ENCODE assay signal across 21 cellular contexts in genomic region chrX:13492286-13492685, GRCh38.
"Had no signal": no experiment of that assay in that cellular context is flagged by ENCODE, and none has a peak within 500 bp of the region (broad histone marks: within the 10 kb centered on the region; RNA-seq: fewer than 3 reads in every experiment).

No MANE protein-coding gene starts in this region.

- H3K27me3 ChIP-seq: sigmoid colon, transverse colon had no signal

- H3K9me3 ChIP-seq: heart left ventricle, sigmoid colon, stomach, thoracic aorta, transverse colon had no signal

- H3K36me3 ChIP-seq: heart left ventricle, sigmoid colon, stomach, thoracic aorta, transverse colon had no signal

- FAIRE-seq: islet of Langerhans had no signal

- H3K27ac ChIP-seq: dorsolateral prefrontal cortex, heart left ventricle, sigmoid colon, skin epidermis, stomach, thoracic aorta had no signal

- ATAC-seq: heart left ventricle; left lobe of liver; naive thymus-derived CD8-positive, alpha-beta T cell had no signal

- DNase-seq: cortex of kidney; dorsolateral prefrontal cortex; effector CD8-positive, alpha-beta T cell; foreskin melanocyte; heart left ventricle; hippocampal formation; kidney glomerular epithelial cell; mammary epithelial cell; naive thymus-derived CD8-positive, alpha-beta T cell; posterior cingulate gyrus; sigmoid colon; stimulated activated CD4-positive, alpha-beta T cell treated with anti-CD3 and anti-CD28 coated beads, Interleukin-2, amount 100 ng/mL, for 24 hours; stimulated activated CD4-positive, alpha-beta T cell treated with anti-CD3 and anti-CD28 coated beads, Interleukin-4, amount 100 ng/mL, for 4 hours; stimulated activated naive B cell treated with anti-CD40 and anti-IgM and Interleukin-4, amounts not matched to agents 10 μg/mL and 1 μg/mL and 100 μg/mL, for 72 hours; stomach; substantia nigra; transverse colon had no signal

- H3K4me3 ChIP-seq: dorsolateral prefrontal cortex, heart left ventricle, sigmoid colon, skin epidermis, stomach, thoracic aorta, transverse colon had no signal
